In the genomic region with DNA sequence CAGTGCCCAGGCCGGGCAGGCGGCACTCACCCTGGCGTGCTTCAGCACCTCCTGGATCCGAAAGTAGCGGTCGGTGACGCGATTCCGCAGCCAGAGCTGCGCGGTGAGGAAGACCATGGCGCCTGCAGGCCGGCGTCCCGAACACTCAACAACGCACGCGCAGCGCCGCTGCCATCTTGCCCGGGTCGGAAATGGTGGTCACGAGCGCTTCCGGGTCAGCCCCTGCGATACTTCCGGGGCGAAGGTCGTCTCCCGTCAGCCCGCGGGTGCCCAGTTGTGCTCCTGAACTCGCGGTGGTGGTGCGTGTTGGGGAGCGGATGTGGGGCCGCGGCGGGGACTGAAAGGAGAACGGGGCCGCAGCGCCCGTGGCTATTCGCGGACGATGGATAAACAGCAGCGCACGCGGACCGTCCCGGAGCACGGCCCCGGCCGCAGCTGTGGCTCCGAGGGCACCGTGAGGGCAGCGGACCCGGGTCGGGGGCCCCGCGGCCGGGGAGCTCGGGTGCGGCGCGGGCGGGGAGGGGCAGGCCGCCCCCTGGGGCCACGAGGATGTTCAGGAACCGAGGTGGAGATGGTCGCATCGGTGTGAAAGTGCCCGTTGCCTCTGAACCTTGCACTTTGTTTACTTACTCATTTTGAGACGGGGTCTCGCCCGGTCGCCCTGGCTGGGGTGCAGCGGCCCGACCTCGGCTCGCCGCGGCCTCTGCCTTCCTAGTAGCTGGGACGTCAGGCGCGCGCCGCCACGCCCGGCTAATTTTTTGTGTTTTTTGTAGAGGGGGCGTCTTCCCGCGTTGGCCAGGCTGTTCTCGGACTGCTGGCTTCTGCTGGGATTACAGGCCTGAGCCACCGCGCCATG, we compare ENCODE assay signal across 8 cellular contexts. TPM values are rescaled to one million over a fixed set of nuclear protein-coding genes. Genes with fewer than 3 reads are reported as not detected.
DNase-seq lines count a peak whose midpoint lies in the region; ATAC-seq and TF ChIP-seq lines count a peak whose summit lies in the region.

A gene (minus strand): TSS at position 193 of the 856 bp plus-strand sequence. CDS start 76 bp downstream, at position 117.

- H3K27ac Mint-ChIP-seq in dendritic cell treated with granulocyte-macrophage colony-stimulating factor and Interleukin-4, amounts not matched to agents 40 ng/mL and 50 ng/mL, for 4 days, result peak within 1 kb of the TSS; percentile 93

- H3K4me3 Mint-ChIP-seq in dendritic cell treated with granulocyte-macrophage colony-stimulating factor and Interleukin-4, amounts not matched to agents 40 ng/mL and 50 ng/mL, for 4 days, result peak within 1 kb of the TSS; percentile 90

- H3K27ac ChIP-seq in C4-2B (peak within 1 kb of the TSS; percentile 93), left lung (peak within 1 kb of the TSS; percentile 72 to 91)

- H3K4me3 ChIP-seq in left lung, result peak within 1 kb of the TSS; percentile 86 to 99

- no peaks in the 10 kb centered on the region for H3K27me3 ChIP-seq in left lung

- H3K9me3 Mint-ChIP-seq in dendritic cell treated with granulocyte-macrophage colony-stimulating factor and Interleukin-4, amounts not matched to agents 40 ng/mL and 50 ng/mL, for 4 days, result peaks cover 13% of the 10 kb centered on the region

- no peaks in the 10 kb centered on the region for H3K27me3 Mint-ChIP-seq in dendritic cell treated with granulocyte-macrophage colony-stimulating factor and Interleukin-4, amounts not matched to agents 40 ng/mL and 50 ng/mL, for 4 days

- intact Hi-C loops in dendritic cell treated with granulocyte-macrophage colony-stimulating factor and Interleukin-4, amounts not matched to agents 40 ng/mL and 50 ng/mL, for 4 days (cut with micrococcal nuclease), result loop anchor here (2.0 kb wide), 1 partner anchor 63 kb away; a partner anchor contains a TSS
- intact Hi-C loops in left lung (cut with DNase I), result no loop called here

- peaks cover 9 to 47% of the 10 kb centered on the region in 2 donors for H3K4me1 ChIP-seq in left lung

- peaks cover 0 to 35% of the 10 kb centered on the region in 2 donors for H3K36me3 ChIP-seq in left lung

- TF ChIP-seq CTCF in C4-2B (conservative IDR thresholded peaks at IDR 0.05) (no peak), left lung (IDR thresholded peaks at IDR 0.05) (peak in 1 of 2 donors; percentile 2)

- DNase-seq in NCI-H748 (lab: John Stamatoyannopoulos, UW; ENCODE audit: unreplicated experiment) (peak; percentile 89), left lung (peak; percentile 94 to 98)
- peak; percentile 96 for DNase-seq in activated CD4-positive, alpha-beta T cell treated with anti-CD3 and anti-CD28 coated beads, Interleukin-2, amount 50 U/mL, for 1 hour
- DNase-seq in stimulated activated CD4-positive, alpha-beta T cell treated with anti-CD3 and anti-CD28 coated beads, Interleukin-2, amount 100 ng/mL, for 48 hours, result peak; percentile 92 to 93

- ATAC-seq in GM19372 (IDR thresholded peaks at IDR 0.05; ENCODE audit: low read depth, unreplicated experiment), result peak; percentile 89
- ATAC-seq in HG03521 (IDR thresholded peaks at IDR 0.05; ENCODE audit: unreplicated experiment), result peak; percentile 91
- peak; percentile 99 for ATAC-seq in left lung

- H3K36me3 Mint-ChIP-seq in dendritic cell treated with granulocyte-macrophage colony-stimulating factor and Interleukin-4, amounts not matched to agents 40 ng/mL and 50 ng/mL, for 4 days (ENCODE audit: low read depth), result peaks cover 70% of the 10 kb centered on the region

- H3K4me1 Mint-ChIP-seq in dendritic cell treated with granulocyte-macrophage colony-stimulating factor and Interleukin-4, amounts not matched to agents 40 ng/mL and 50 ng/mL, for 4 days (ENCODE audit: low read depth), result peaks cover 39% of the 10 kb centered on the region

- peaks cover 0 to 4% of the 10 kb centered on the region in 2 donors for H3K9me3 ChIP-seq in left lung

RNA-seq across cellular contexts. Expression of the gene that starts here (rescaled TPM):
- 100 to 1,000 TPM in 1 of 2 donors, 10 to 100 TPM in 1; 69.5 to 103 TPM for total RNA-seq in left lung

Comparison
In these comparisons a context has a peak if more than half of its experiments do, and no peak if none do; other contexts are left out.
1. Peak in every context shown above with its lines: DNase-seq, ATAC-seq, H3K4me3 ChIP-seq and H3K27ac ChIP-seq.